ENCODE assay signal across 8 cellular contexts in the genomic region with DNA sequence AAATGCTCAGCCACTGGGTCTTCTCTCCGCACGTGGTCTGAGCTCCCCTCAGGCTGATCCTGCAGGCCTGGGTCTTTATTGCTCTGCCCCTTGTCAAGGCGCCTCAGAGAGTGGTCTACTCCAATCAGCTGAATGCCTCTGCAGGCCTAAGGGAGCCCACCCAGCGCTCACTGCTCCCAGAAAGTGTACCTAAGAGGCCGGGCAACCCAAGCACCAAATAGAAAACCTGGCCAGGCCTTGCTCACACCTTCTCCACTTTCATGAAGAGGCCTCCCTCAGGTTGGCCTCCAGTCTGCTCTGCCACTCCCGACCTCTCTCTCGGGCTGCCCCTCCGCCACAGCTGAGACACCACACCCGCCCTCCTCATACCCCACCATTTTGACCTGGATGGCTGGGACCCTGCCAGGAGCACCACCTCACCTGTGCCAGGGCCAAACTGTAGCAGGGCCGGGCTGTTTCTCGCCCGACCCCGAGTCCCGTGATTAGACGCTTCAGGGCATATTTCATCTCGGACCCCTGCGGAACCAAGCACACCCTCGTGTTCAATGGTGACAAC. TPM values are rescaled to one million over a fixed set of nuclear protein-coding genes. Genes with fewer than 3 reads are reported as not detected.
A peak's percentile ranks its signal among the peaks of the same experiment; 100 is the strongest.
DNase-seq lines count a peak whose midpoint lies in the region; ATAC-seq and TF ChIP-seq lines count a peak whose summit lies in the region.

No MANE protein-coding gene starts in this region.

- no peak for TF ChIP-seq CTCF in AG09309 (IDR thresholded peaks at IDR 0.05; ENCODE audit: control insufficient read depth, insufficient read depth, low read depth, low read length, missing control alignments)
- no peak for TF ChIP-seq CTCF in chondrocyte (IDR thresholded peaks at IDR 0.05)

- peaks cover 3% of the 10 kb centered on the region for H3K36me3 Mint-ChIP-seq in chondrocyte (ENCODE audit: low read depth)

- peaks cover 28% of the 10 kb centered on the region for H3K36me3 ChIP-seq in muscle layer of colon (ENCODE audit: insufficient read depth, low read length)

- peak overlapping the region; percentile 17 for H3K27ac Mint-ChIP-seq in chondrocyte (ENCODE audit: unreplicated experiment)

- H3K9me3 Mint-ChIP-seq in chondrocyte (ENCODE audit: low read depth), result no peaks in the 10 kb centered on the region

- H3K4me3 Mint-ChIP-seq in chondrocyte (ENCODE audit: unreplicated experiment), result peak overlapping the region; percentile 92

- peak overlapping the region; percentile 39 for H3K9ac ChIP-seq in muscle layer of colon (ENCODE audit: low read length)

- no peaks in the 10 kb centered on the region for H3K9me3 ChIP-seq in muscle layer of colon (ENCODE audit: low read length)

- DNase-seq in AG09309 (ENCODE audit: low read depth) (no peak), chondrocyte (ENCODE audit: low spot score) (no peak), SIG-M5 treated with dmso at 0.1 percent for 504 hours (lab: John Stamatoyannopoulos, UW; ENCODE audit: unreplicated experiment) (no peak), T-helper 9 cell (no peak), islet precursor cell (no peak)

- H3K4me3 ChIP-seq in AG09309 (ENCODE audit: control insufficient read depth, low read depth, low read length) (peak overlapping the region; percentile 93), muscle layer of colon (ENCODE audit: low read depth in 1 of 2, low read length in 2 of 2) (peak overlapping the region; percentile 90 to 92)

- peaks cover 22% of the 10 kb centered on the region for H3K4me1 ChIP-seq in muscle layer of colon (ENCODE audit: insufficient read depth, low read length)

- peak; percentile 14 for ATAC-seq in HG03439 (IDR thresholded peaks at IDR 0.05; ENCODE audit: unreplicated experiment)
- ATAC-seq in GM18502 (IDR thresholded peaks at IDR 0.05; ENCODE audit: poor library complexity, unreplicated experiment), result no peak

- peak overlapping the region; percentile 70 for H3K27ac ChIP-seq in muscle layer of colon (ENCODE audit: low read depth, low read length)

- H3K27me3 ChIP-seq in muscle layer of colon (ENCODE audit: control insufficient read depth in 1 of 2, insufficient read depth in 2 of 2, low read length in 2 of 2), result no peaks in the 10 kb centered on the region

- H3K4me1 Mint-ChIP-seq in chondrocyte (ENCODE audit: low read depth), result peaks cover 27% of the 10 kb centered on the region

- H3K27me3 Mint-ChIP-seq in chondrocyte (ENCODE audit: low read depth), result no peaks in the 10 kb centered on the region

RNA-seq across cellular contexts. Expression of a gene that starts 0.7 kb away (rescaled TPM):
- 33.6 to 58.2 TPM (median 36.4 TPM) in 3 replicates for total RNA-seq in chondrocyte

RNA-seq across cellular contexts. Expression of a gene that starts 5.9 kb away (rescaled TPM):
- not detected in 3 replicates for total RNA-seq in chondrocyte

RNA-seq across cellular contexts. Expression of a gene that starts 29.8 kb away (rescaled TPM):
- 0.32 to 0.36 TPM in 2 of 3 replicates, not detected in the other for total RNA-seq in chondrocyte

RNA-seq across cellular contexts. Expression of a gene that starts 55.8 kb away (rescaled TPM):
- total RNA-seq in chondrocyte, result 0.70 to 0.87 TPM in 2 of 3 replicates, not detected in the other
